Comparison of ENCODE assay signal across 25 cellular contexts in the genomic region with DNA sequence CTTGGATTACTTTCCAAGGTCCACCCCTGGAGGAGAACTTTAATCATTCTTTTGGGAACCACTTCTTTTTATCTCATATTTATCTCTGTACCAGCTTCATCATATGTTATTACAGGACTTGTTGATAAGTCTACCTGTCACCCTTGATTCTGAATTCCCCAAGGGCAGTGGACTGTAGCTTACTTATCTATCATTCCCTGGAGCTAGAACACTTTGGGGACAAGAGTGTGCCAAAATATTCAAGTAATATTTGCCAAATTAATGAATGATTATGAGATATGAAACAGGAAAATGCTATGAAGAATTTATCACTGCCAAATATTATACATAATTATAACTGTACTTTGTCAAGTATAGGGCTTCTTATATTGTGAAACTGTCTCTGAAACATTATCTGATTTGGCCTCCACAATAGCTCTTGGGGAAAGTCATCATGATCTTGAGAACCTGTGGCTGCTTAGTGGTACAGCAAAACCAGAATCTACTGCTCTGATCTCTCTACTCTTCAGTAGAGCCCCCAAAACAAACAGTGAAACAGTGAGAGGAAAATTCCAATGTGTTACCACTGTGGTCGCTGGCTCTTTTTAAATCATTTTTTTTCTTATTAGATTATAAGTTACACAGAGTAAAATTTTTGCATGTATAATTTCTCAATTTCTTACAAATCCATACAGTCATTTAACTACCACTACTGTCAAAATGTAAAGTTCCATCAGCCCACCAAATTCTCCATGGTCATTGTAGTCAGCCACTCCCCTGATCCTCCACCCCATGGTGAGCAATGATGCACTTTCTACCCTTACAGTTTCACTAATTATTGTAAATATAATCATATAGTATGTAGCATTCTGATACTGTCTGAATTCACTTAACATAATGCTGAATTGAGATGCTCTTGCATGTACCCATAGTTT.
DNase-seq lines count a peak whose midpoint lies in the region; ATAC-seq and TF ChIP-seq lines count a peak whose summit lies in the region.
"Had no signal": no experiment of that assay in that cellular context is flagged by ENCODE, and none has a peak within 500 bp of the region (broad histone marks: within the 10 kb centered on the region; RNA-seq: fewer than 3 reads in every experiment).

No MANE protein-coding gene starts in this region.

- H3K36me3 Mint-ChIP-seq in glutamatergic neuron (ENCODE audit: unreplicated experiment): peaks cover 9% of the 10 kb centered on the region
- H3K36me3 Mint-ChIP-seq: neural progenitor cell had no signal

- DNase-seq in glutamatergic neuron (no peak), HUDEP-2 (lab: John Stamatoyannopoulos, UW; ENCODE audit: unreplicated experiment in 76 of 76) (no peak), NCI-H345 (lab: John Stamatoyannopoulos, UW) (no peak)
- DNase-seq: activated CD4-positive, alpha-beta T cell treated with anti-CD3 and anti-CD28 coated beads for 48 hours; activated T-cell treated with anti-CD3 and anti-CD28 coated beads, Interleukin-2, amount 50 U/mL, for 4 hours; C1 segment of cervical spinal cord; Caco-2; cerebellar nuclear complex; dorsolateral prefrontal cortex; hypothalamus; KBM-7; mesenchymal stem cell; NCI-H1436 treated with DMSO at 0.1 percent for 48 hours; PC-3; right cardiac atrium; SK-N-SH; spleen; T-helper 17 cell; upper lobe of left lung had no signal

- H3K27me3 Mint-ChIP-seq in glutamatergic neuron (ENCODE audit: unreplicated experiment): peaks cover 7% of the 10 kb centered on the region

- peaks cover 14% of the 10 kb centered on the region for H3K9me3 Mint-ChIP-seq in glutamatergic neuron (ENCODE audit: unreplicated experiment)
- H3K9me3 Mint-ChIP-seq: activated T-cell treated with anti-CD3 and anti-CD28 coated beads, Interleukin-2, amount 50 U/mL, for 4 hours had no signal

- H3K4me3 Mint-ChIP-seq in glutamatergic neuron (ENCODE audit: unreplicated experiment): no peak overlapping the region
- H3K4me3 Mint-ChIP-seq: activated T-cell treated with anti-CD3 and anti-CD28 coated beads, Interleukin-2, amount 50 U/mL, for 4 hours; neural progenitor cell; T-helper 17 cell had no signal

- ATAC-seq in GM18502 (IDR thresholded peaks at IDR 0.05; ENCODE audit: poor library complexity, unreplicated experiment) (peak; percentile 42), GM21367 (IDR thresholded peaks at IDR 0.05; ENCODE audit: unreplicated experiment) (peak; percentile 17), HG03439 (IDR thresholded peaks at IDR 0.05; ENCODE audit: unreplicated experiment) (peak; percentile 37), HG03139 (IDR thresholded peaks at IDR 0.05; ENCODE audit: unreplicated experiment) (no peak)
- ATAC-seq: activated T-cell treated with anti-CD3 and anti-CD28 coated beads, Interleukin-2, amount 50 U/mL, for 4 hours; left lobe of liver; PC-3; right cardiac atrium; T-helper 17 cell had no signal

- no peak for TF ChIP-seq CTCF in glutamatergic neuron (IDR thresholded peaks at IDR 0.05; ENCODE audit: partially characterized antibody, unreplicated experiment)

- H3K27ac Mint-ChIP-seq in glutamatergic neuron (ENCODE audit: unreplicated experiment): peak overlapping the region; percentile 100
- H3K27ac Mint-ChIP-seq: neural progenitor cell, T-helper 17 cell had no signal

- H3K4me1 Mint-ChIP-seq in glutamatergic neuron (ENCODE audit: low read depth, unreplicated experiment): peaks cover 44% of the 10 kb centered on the region
- H3K4me1 Mint-ChIP-seq: neural progenitor cell, T-helper 17 cell had no signal
